1 cellular context compared by ENCODE assay signal in genomic region chr22:36387914-36388864, GRCh38.
TF ChIP-seq lines count a peak whose summit lies in the region.

MYH9 (minus strand) TSS chr22:36387967; CDS start chr22:36349236, 38,731 bp downstream.

TF ChIP-seq in WTC11, 78 proteins besides CTCF, POLR2A, EP300 and RAD21 (continued from another document):
- TF ChIP-seq, protein P1, sequence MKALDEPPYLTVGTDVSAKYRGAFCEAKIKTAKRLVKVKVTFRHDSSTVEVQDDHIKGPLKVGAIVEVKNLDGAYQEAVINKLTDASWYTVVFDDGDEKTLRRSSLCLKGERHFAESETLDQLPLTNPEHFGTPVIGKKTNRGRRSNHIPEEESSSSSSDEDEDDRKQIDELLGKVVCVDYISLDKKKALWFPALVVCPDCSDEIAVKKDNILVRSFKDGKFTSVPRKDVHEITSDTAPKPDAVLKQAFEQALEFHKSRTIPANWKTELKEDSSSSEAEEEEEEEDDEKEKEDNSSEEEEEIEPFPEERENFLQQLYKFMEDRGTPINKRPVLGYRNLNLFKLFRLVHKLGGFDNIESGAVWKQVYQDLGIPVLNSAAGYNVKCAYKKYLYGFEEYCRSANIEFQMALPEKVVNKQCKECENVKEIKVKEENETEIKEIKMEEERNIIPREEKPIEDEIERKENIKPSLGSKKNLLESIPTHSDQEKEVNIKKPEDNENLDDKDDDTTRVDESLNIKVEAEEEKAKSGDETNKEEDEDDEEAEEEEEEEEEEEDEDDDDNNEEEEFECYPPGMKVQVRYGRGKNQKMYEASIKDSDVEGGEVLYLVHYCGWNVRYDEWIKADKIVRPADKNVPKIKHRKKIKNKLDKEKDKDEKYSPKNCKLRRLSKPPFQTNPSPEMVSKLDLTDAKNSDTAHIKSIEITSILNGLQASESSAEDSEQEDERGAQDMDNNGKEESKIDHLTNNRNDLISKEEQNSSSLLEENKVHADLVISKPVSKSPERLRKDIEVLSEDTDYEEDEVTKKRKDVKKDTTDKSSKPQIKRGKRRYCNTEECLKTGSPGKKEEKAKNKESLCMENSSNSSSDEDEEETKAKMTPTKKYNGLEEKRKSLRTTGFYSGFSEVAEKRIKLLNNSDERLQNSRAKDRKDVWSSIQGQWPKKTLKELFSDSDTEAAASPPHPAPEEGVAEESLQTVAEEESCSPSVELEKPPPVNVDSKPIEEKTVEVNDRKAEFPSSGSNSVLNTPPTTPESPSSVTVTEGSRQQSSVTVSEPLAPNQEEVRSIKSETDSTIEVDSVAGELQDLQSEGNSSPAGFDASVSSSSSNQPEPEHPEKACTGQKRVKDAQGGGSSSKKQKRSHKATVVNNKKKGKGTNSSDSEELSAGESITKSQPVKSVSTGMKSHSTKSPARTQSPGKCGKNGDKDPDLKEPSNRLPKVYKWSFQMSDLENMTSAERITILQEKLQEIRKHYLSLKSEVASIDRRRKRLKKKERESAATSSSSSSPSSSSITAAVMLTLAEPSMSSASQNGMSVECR (CRISPR knock-in tag; IDR thresholded peaks at IDR 0.05; ENCODE audit: borderline replicate concordance), result no peak
- TF ChIP-seq TEAD4 (CRISPR knock-in tag; IDR thresholded peaks at IDR 0.05) (no peak), MXD4 (CRISPR knock-in tag; IDR thresholded peaks at IDR 0.05; ENCODE audit: borderline replicate concordance) (no peak), HMGXB4 (CRISPR knock-in tag; IDR thresholded peaks at IDR 0.05) (peak; percentile 66), SMAD3 (CRISPR knock-in tag; IDR thresholded peaks at IDR 0.05; ENCODE audit: borderline replicate concordance) (no peak; the same call in 1 of the 2 replicates), GRHL2 (CRISPR knock-in tag; IDR thresholded peaks at IDR 0.05; ENCODE audit: insufficient replicate concordance, severe bottlenecking) (no peak), ZNF671 (CRISPR knock-in tag; IDR thresholded peaks at IDR 0.05) (no peak), ZNF416 (CRISPR knock-in tag; IDR thresholded peaks at IDR 0.05) (no peak)
